In the genomic region with DNA sequence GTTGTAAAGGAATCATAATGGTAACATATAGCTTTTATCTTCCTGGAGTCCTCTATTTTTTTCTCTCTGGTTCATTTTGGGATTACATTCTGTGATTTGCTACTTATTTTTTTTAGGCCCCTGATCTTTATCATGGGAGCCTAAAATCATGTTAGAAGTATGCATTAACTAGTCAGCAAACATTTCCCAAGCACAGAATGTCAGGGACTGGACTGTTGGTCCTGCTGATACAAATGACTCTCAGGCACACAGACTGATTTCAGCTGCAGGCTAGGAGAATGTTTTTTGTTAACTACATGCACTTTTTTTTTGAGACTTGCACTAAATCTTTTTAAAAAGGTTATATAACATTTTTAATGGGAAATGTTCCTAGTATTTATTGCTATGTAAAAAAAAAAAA, we compare ENCODE assay signal across 20 cellular contexts.
DNase-seq lines count a peak whose midpoint lies in the region; ATAC-seq and TF ChIP-seq lines count a peak whose summit lies in the region.
"Had no signal": no experiment of that assay in that cellular context is flagged by ENCODE, and none has a peak within 500 bp of the region (broad histone marks: within the 10 kb centered on the region; RNA-seq: fewer than 3 reads in every experiment).

No MANE protein-coding gene starts in this region.

- H3K4me2 ChIP-seq in hepatocyte: peak overlapping the region; percentile 37

- no peaks in the 10 kb centered on the region for H4K20me1 ChIP-seq in hepatocyte (ENCODE audit: insufficient read depth, poor library complexity, severe bottlenecking)

- TF ChIP-seq CTCF in brain (conservative IDR thresholded peaks at IDR 0.05): no peak
- no peak for TF ChIP-seq CTCF in hepatocyte (IDR thresholded peaks at IDR 0.05; ENCODE audit: poor library complexity)
- no peak for TF ChIP-seq CTCF in uterus (IDR thresholded peaks at IDR 0.05)
- TF ChIP-seq CTCF in endothelial cell (IDR thresholded peaks at IDR 0.05; ENCODE audit: unreplicated experiment): no peak

- H3K4me3 ChIP-seq in hepatocyte: no peak overlapping the region
- H3K4me3 ChIP-seq in uterus: no peak overlapping the region
- H3K4me3 ChIP-seq: mucosa of descending colon, pancreas had no signal

- H3K27me3 ChIP-seq in hepatocyte (no peaks in the 10 kb centered on the region), uterus (no peaks in the 10 kb centered on the region)
- H3K27me3 ChIP-seq: pancreas had no signal

- H3K4me3 Mint-ChIP-seq in brain: peak overlapping the region in 1 of 5 experiments; percentile 52
- no peak overlapping the region for H3K4me3 Mint-ChIP-seq in endothelial cell (ENCODE audit: unreplicated experiment)
- H3K4me3 Mint-ChIP-seq: activated CD8-positive, alpha-beta memory T cell treated with anti-CD3 and anti-CD28 coated beads, Interleukin-2, amount 10 ng/mL, durations not matched to agents 7 days and 5 days; CD4-positive, CD25-positive, alpha-beta regulatory T cell; stimulated activated naive CD8-positive, alpha-beta T cell treated with anti-CD3 and anti-CD28 coated beads, Interleukin-15, Interleukin-2, amounts not matched to agents 100 ng/mL and 50 ng/mL, for 24 hours had no signal

- H3K36me3 ChIP-seq in hepatocyte (replicated peaks; ENCODE audit: insufficient read depth, low read depth): no peaks in the 10 kb centered on the region
- no peaks in the 10 kb centered on the region for H3K36me3 ChIP-seq in uterus
- H3K36me3 ChIP-seq: pancreas had no signal

- peak; percentile 30 for DNase-seq in NCI-H748 (lab: John Stamatoyannopoulos, UW; ENCODE audit: unreplicated experiment)
- DNase-seq in NCI-H748 treated with DMSO at 0.1 percent for 48 hours (lab: John Stamatoyannopoulos, UW): no peak
- DNase-seq in hepatocyte (ENCODE audit: low spot score): no peak
- DNase-seq in uterus: peak; percentile 20 to 69
- DNase-seq in NCI-H1092 (lab: John Stamatoyannopoulos, UW): no peak
- DNase-seq in activated naive CD4-positive, alpha-beta T cell treated with anti-CD3 and anti-CD28 coated beads, Interleukin-2, amount 50 U/mL, for 72 hours (ENCODE audit: low spot score in 2 of 2): no peak
- DNase-seq in endothelial cell (ENCODE audit: low spot score): no peak
- DNase-seq: activated CD4-positive, CD25-positive, alpha-beta regulatory T cell; activated CD8-positive, alpha-beta memory T cell treated with anti-CD3 and anti-CD28 coated beads, Interleukin-2, amount 10 ng/mL, durations not matched to agents 7 days and 5 days; activated gamma-delta T cell; CD4-positive, CD25-positive, alpha-beta regulatory T cell; effector memory CD4-positive, alpha-beta T cell; Kasumi-1; mucosa of descending colon; NCI-H1694 treated with DMSO at 0.1 percent for 48 hours; NCI-H524 treated with DMSO at 0.1 percent for 48 hours; pancreas; T-helper 1 cell had no signal

- no peak overlapping the region for H3K27ac ChIP-seq in hepatocyte
- peak overlapping the region; percentile 82 to 87 for H3K27ac ChIP-seq in uterus
- H3K27ac ChIP-seq: pancreas had no signal

- H3K9me3 Mint-ChIP-seq in brain (no peaks in the 10 kb centered on the region), endothelial cell (ENCODE audit: unreplicated experiment) (no peaks in the 10 kb centered on the region)
- H3K9me3 Mint-ChIP-seq in activated naive CD4-positive, alpha-beta T cell treated with anti-CD3 and anti-CD28 coated beads, Interleukin-2, amount 50 U/mL, for 72 hours: peaks cover 12 to 14% of the 10 kb centered on the region in 2 donors

- no peaks in the 10 kb centered on the region for H3K9me2 ChIP-seq in hepatocyte (replicated peaks; ENCODE audit: insufficient read depth)

- no peak overlapping the region for H2AFZ ChIP-seq in hepatocyte

- no peak for TF ChIP-seq POLR2A in uterus (IDR thresholded peaks at IDR 0.05)

- ATAC-seq in activated naive CD4-positive, alpha-beta T cell treated with anti-CD3 and anti-CD28 coated beads, Interleukin-2, amount 50 U/mL, for 72 hours: no peak
- ATAC-seq: activated CD8-positive, alpha-beta memory T cell treated with anti-CD3 and anti-CD28 coated beads, Interleukin-2, amount 10 ng/mL, durations not matched to agents 7 days and 5 days had no signal

- H3K4me1 Mint-ChIP-seq in brain: peaks cover 59% of the 10 kb centered on the region
- peaks cover 3% of the 10 kb centered on the region for H3K4me1 Mint-ChIP-seq in endothelial cell (ENCODE audit: unreplicated experiment)
- H3K4me1 Mint-ChIP-seq: activated CD8-positive, alpha-beta memory T cell treated with anti-CD3 and anti-CD28 coated beads, Interleukin-2, amount 10 ng/mL, durations not matched to agents 7 days and 5 days; CD4-positive, CD25-positive, alpha-beta regulatory T cell had no signal

- H3K27me3 Mint-ChIP-seq in brain (peaks cover 5% of the 10 kb centered on the region), endothelial cell (ENCODE audit: unreplicated experiment) (no peaks in the 10 kb centered on the region)
- H3K27me3 Mint-ChIP-seq: activated CD8-positive, alpha-beta memory T cell treated with anti-CD3 and anti-CD28 coated beads, Interleukin-2, amount 10 ng/mL, durations not matched to agents 7 days and 5 days; CD4-positive, CD25-positive, alpha-beta regulatory T cell; stimulated activated naive CD8-positive, alpha-beta T cell treated with anti-CD3 and anti-CD28 coated beads, Interleukin-15, Interleukin-2, amounts not matched to agents 100 ng/mL and 50 ng/mL, for 24 hours had no signal

- intact Hi-C loops in uterus (cut with DNase I; ENCODE audit: low total_unique reads): no loop called here

- H3K4me1 ChIP-seq in hepatocyte (ENCODE audit: insufficient read depth) (peaks cover 32% of the 10 kb centered on the region), uterus (peaks cover 0 to 6% of the 10 kb centered on the region in 2 donors)
- H3K4me1 ChIP-seq: pancreas had no signal

- H3K36me3 Mint-ChIP-seq in brain: no peaks in the 10 kb centered on the region
- no peaks in the 10 kb centered on the region for H3K36me3 Mint-ChIP-seq in activated naive CD4-positive, alpha-beta T cell treated with anti-CD3 and anti-CD28 coated beads, Interleukin-2, amount 50 U/mL, for 72 hours
- H3K36me3 Mint-ChIP-seq in endothelial cell (ENCODE audit: low read depth, unreplicated experiment): no peaks in the 10 kb centered on the region
- H3K36me3 Mint-ChIP-seq: activated CD8-positive, alpha-beta memory T cell treated with anti-CD3 and anti-CD28 coated beads, Interleukin-2, amount 10 ng/mL, durations not matched to agents 7 days and 5 days; CD4-positive, CD25-positive, alpha-beta regulatory T cell had no signal

- H3K79me2 ChIP-seq in hepatocyte: no peaks in the 10 kb centered on the region

- H3K9me3 ChIP-seq in hepatocyte (ENCODE audit: low read depth): no peaks in the 10 kb centered on the region
- H3K9me3 ChIP-seq in uterus: no peaks in the 10 kb centered on the region
- H3K9me3 ChIP-seq: mucosa of descending colon, pancreas had no signal

- H3K27ac Mint-ChIP-seq in brain (peak overlapping the region in 3 of 5 experiments; percentile 29 to 71 (median 37)), endothelial cell (ENCODE audit: unreplicated experiment) (no peak overlapping the region)
- H3K27ac Mint-ChIP-seq in activated naive CD4-positive, alpha-beta T cell treated with anti-CD3 and anti-CD28 coated beads, Interleukin-2, amount 50 U/mL, for 72 hours: no peak overlapping the region
- H3K27ac Mint-ChIP-seq: activated CD8-positive, alpha-beta memory T cell treated with anti-CD3 and anti-CD28 coated beads, Interleukin-2, amount 10 ng/mL, durations not matched to agents 7 days and 5 days; CD4-positive, CD25-positive, alpha-beta regulatory T cell; stimulated activated naive CD8-positive, alpha-beta T cell treated with anti-CD3 and anti-CD28 coated beads, Interleukin-15, Interleukin-2, amounts not matched to agents 100 ng/mL and 50 ng/mL, for 24 hours had no signal

Comparison
In these comparisons a context has a peak if more than half of its experiments do, and no peak if none do; other contexts are left out.
1. DNase-seq: peak in NCI-H748 (single experiment) and uterus (2 of 2); none in NCI-H748 treated with DMSO at 0.1 percent for 48 hours (single experiment), hepatocyte (single experiment), NCI-H1092 (single experiment), activated naive CD4-positive, alpha-beta T cell treated with anti-CD3 and anti-CD28 coated beads, Interleukin-2, amount 50 U/mL, for 72 hours (0 of 2) and endothelial cell (single experiment).
2. H3K27ac Mint-ChIP-seq: peak in brain (3 of 5); none in activated naive CD4-positive, alpha-beta T cell treated with anti-CD3 and anti-CD28 coated beads, Interleukin-2, amount 50 U/mL, for 72 hours (0 of 2) and endothelial cell (single experiment).